Comparison of ENCODE assay signal across 14 cellular contexts in genomic region chr17:72031219-72031906, GRCh38.
DNase-seq lines count a peak whose midpoint lies in the region; ATAC-seq and TF ChIP-seq lines count a peak whose summit lies in the region.
"Had no signal": no experiment of that assay in that cellular context is flagged by ENCODE, and none has a peak within 500 bp of the region (broad histone marks: within the 10 kb centered on the region; RNA-seq: fewer than 3 reads in every experiment).

No MANE protein-coding gene starts in this region.

- no peak overlapping the region for H3K27ac Mint-ChIP-seq in MCF 10A (ENCODE audit: low read depth, unreplicated experiment)
- peak overlapping the region; percentile 14 for H3K27ac Mint-ChIP-seq in endothelial cell (ENCODE audit: unreplicated experiment)
- H3K27ac Mint-ChIP-seq in type B pancreatic cell: no peak overlapping the region

- H3K4me1 Mint-ChIP-seq in MCF 10A (ENCODE audit: insufficient read depth, unreplicated experiment): no peaks in the 10 kb centered on the region
- H3K4me1 Mint-ChIP-seq in endothelial cell (ENCODE audit: unreplicated experiment): peaks cover 53% of the 10 kb centered on the region
- peaks cover 49% of the 10 kb centered on the region for H3K4me1 Mint-ChIP-seq in type B pancreatic cell (ENCODE audit: unreplicated experiment)

- H3K4me1 ChIP-seq in mammary epithelial cell (ENCODE audit: insufficient read depth, low read length) (peaks cover 4% of the 10 kb centered on the region), ovary (ENCODE audit: insufficient read depth) (peaks cover 2% of the 10 kb centered on the region), body of pancreas (no peaks in the 10 kb centered on the region)
- H3K4me1 ChIP-seq: psoas muscle, SJCRH30 had no signal

- peak overlapping the region; percentile 66 for H3K4me2 ChIP-seq in mammary epithelial cell (ENCODE audit: insufficient read depth, low read depth, low read length)

- H3K27me3 ChIP-seq in mammary epithelial cell (ENCODE audit: insufficient read depth, low read length): no peaks in the 10 kb centered on the region
- no peaks in the 10 kb centered on the region for H3K27me3 ChIP-seq in ovary
- H3K27me3 ChIP-seq in body of pancreas: no peaks in the 10 kb centered on the region
- H3K27me3 ChIP-seq: SJCRH30 had no signal

- DNase-seq in mammary epithelial cell (no peak), MCF 10A (ENCODE audit: unreplicated experiment) (no peak), NCI-H2227 treated with DMSO at 0.1 percent for 48 hours (lab: John Stamatoyannopoulos, UW) (peak; percentile 48), endothelial cell (ENCODE audit: low spot score) (no peak), type B pancreatic cell (ENCODE audit: extremely low spot score, unreplicated experiment) (no peak), ovary (no peak), body of pancreas (no peak)
- DNase-seq: activated CD4-positive, alpha-beta T cell treated with anti-CD3 and anti-CD28 coated beads, Interleukin-2, amount 50 U/mL, for 4 hours; effector memory CD4-positive, alpha-beta T cell; foreskin melanocyte; SJCRH30; stimulated activated CD4-positive, alpha-beta T cell treated with anti-CD3 and anti-CD28 coated beads, Interleukin-15, amount 100 ng/mL, for 24 hours had no signal

- no peak for TF ChIP-seq EP300 in ovary (IDR thresholded peaks at IDR 0.05)

- TF ChIP-seq CTCF in mammary epithelial cell (conservative IDR thresholded peaks at IDR 0.05 in 1 of 2, IDR thresholded peaks at IDR 0.05 in 1 of 2; ENCODE audit: extremely low read depth in 1 of 2, insufficient read depth in 1 of 2, low read depth in 1 of 2, low read length in 2 of 2) (no peak), MCF 10A (IDR thresholded peaks at IDR 0.05; ENCODE audit: unreplicated experiment) (no peak), endothelial cell (IDR thresholded peaks at IDR 0.05; ENCODE audit: unreplicated experiment) (no peak), type B pancreatic cell (conservative IDR thresholded peaks at IDR 0.05) (no peak), ovary (IDR thresholded peaks at IDR 0.05) (no peak), body of pancreas (IDR thresholded peaks at IDR 0.05) (no peak)

- dilution Hi-C loops in mammary epithelial cell (cut with HindIII; ENCODE audit: low sequenced_read_pairs): no loop called here

- no peaks in the 10 kb centered on the region for H3K9me3 ChIP-seq in mammary epithelial cell (replicated peaks; ENCODE audit: insufficient read depth, low read length)
- H3K9me3 ChIP-seq in ovary: no peaks in the 10 kb centered on the region
- no peaks in the 10 kb centered on the region for H3K9me3 ChIP-seq in body of pancreas
- H3K9me3 ChIP-seq: psoas muscle, SJCRH30 had no signal

- BruUV-seq in mammary epithelial cell (replicated peaks; lab: Mats Ljungman, UMichigan): no TSS peak
- no TSS peak for BruUV-seq in MCF 10A (replicated peaks; lab: Mats Ljungman, UMichigan)

- in situ Hi-C loops in mammary epithelial cell (cut with MboI; ENCODE audit: low sequenced_read_pairs in 2 of 2): no loop called here

- no peak overlapping the region for H3K9ac ChIP-seq in mammary epithelial cell (ENCODE audit: insufficient read depth, low read length)

- ATAC-seq in body of pancreas: no peak
- no peak for ATAC-seq in GM19395 (IDR thresholded peaks at IDR 0.05; ENCODE audit: unreplicated experiment)

- no peaks in the 10 kb centered on the region for H3K79me2 ChIP-seq in mammary epithelial cell (ENCODE audit: insufficient read depth, low read length)

- H3K27ac ChIP-seq in mammary epithelial cell (ENCODE audit: insufficient read depth, low read depth, low read length) (no peak overlapping the region), ovary (no peak overlapping the region), body of pancreas (no peak overlapping the region)
- H3K27ac ChIP-seq: psoas muscle, SJCRH30 had no signal

- H2AFZ ChIP-seq in mammary epithelial cell (ENCODE audit: low read depth, low read length): no peak overlapping the region

- H4K20me1 ChIP-seq in mammary epithelial cell (ENCODE audit: insufficient read depth, low read length): no peaks in the 10 kb centered on the region

- CTCF ChIA-PET in mammary epithelial cell (lab: Charles Lee; ENCODE audit: low non-redundant PET): no interaction called here
- CTCF ChIA-PET in MCF 10A (lab: Yijun Ruan, JAX): interaction anchor here (0.7 kb wide), 1 partner anchor 67 kb away, joined by 3 read pairs; no protein-coding TSS in a partner anchor

- no peaks in the 10 kb centered on the region for H3K36me3 ChIP-seq in mammary epithelial cell (ENCODE audit: insufficient read depth, low read length)
- H3K36me3 ChIP-seq in ovary: no peaks in the 10 kb centered on the region
- no peaks in the 10 kb centered on the region for H3K36me3 ChIP-seq in body of pancreas (replicated peaks in 1 of 2; ENCODE audit: insufficient read depth in 1 of 2, low read depth in 2 of 2)
- H3K36me3 ChIP-seq: SJCRH30 had no signal

- intact Hi-C loops in mammary epithelial cell (cut with micrococcal nuclease): no loop called here
- intact Hi-C loops in MCF 10A (cut with micrococcal nuclease): no loop called here
- intact Hi-C loops in ovary (cut with DNase I): no loop called here
- intact Hi-C loops in body of pancreas (cut with DNase I): no loop called here

- H3K9me3 Mint-ChIP-seq in MCF 10A (ENCODE audit: unreplicated experiment): no peaks in the 10 kb centered on the region
- H3K9me3 Mint-ChIP-seq in endothelial cell (ENCODE audit: unreplicated experiment): no peaks in the 10 kb centered on the region
- no peaks in the 10 kb centered on the region for H3K9me3 Mint-ChIP-seq in type B pancreatic cell

- no peak for TF ChIP-seq POLR2A in ovary (IDR thresholded peaks at IDR 0.05)
- no peak for TF ChIP-seq POLR2A in body of pancreas (IDR thresholded peaks at IDR 0.05)

- H3K4me3 ChIP-seq in mammary epithelial cell (replicated peaks in 1 of 3; ENCODE audit: insufficient read depth in 1 of 3, low read depth in 2 of 3, low read length in 3 of 3): no peak overlapping the region
- H3K4me3 ChIP-seq in ovary: no peak overlapping the region
- H3K4me3 ChIP-seq in body of pancreas: no peak overlapping the region
- H3K4me3 ChIP-seq: SJCRH30 had no signal

- H3K27me3 Mint-ChIP-seq in MCF 10A (ENCODE audit: insufficient read depth, unreplicated experiment): no peaks in the 10 kb centered on the region
- H3K27me3 Mint-ChIP-seq in endothelial cell (ENCODE audit: unreplicated experiment): no peaks in the 10 kb centered on the region
- peaks cover 21% of the 10 kb centered on the region for H3K27me3 Mint-ChIP-seq in type B pancreatic cell

- POLR2A ChIA-PET in MCF 10A (lab: Yijun Ruan, JAX): interaction anchor here (0.7 kb wide), 1 partner anchor 1239 kb away, joined by 3 read pairs; no protein-coding TSS in a partner anchor

- no peak overlapping the region for H3K4me3 Mint-ChIP-seq in MCF 10A (ENCODE audit: unreplicated experiment)
- H3K4me3 Mint-ChIP-seq in endothelial cell (ENCODE audit: unreplicated experiment): no peak overlapping the region
- peak overlapping the region; percentile 72 for H3K4me3 Mint-ChIP-seq in type B pancreatic cell

- 83% methylated on average over 8 of the region's 8 CpGs for WGBS in mammary epithelial cell (ENCODE audit: low coverage, missing lambda C conversion rate)
- WGBS in ovary, 3 donors: 53 to 69% (median 60%) methylated on average over 8 of the region's 8 CpGs
- WGBS in body of pancreas, 2 donors: 73 to 76% methylated on average over 8 of the region's 8 CpGs

- no peaks in the 10 kb centered on the region for H3K36me3 Mint-ChIP-seq in MCF 10A (ENCODE audit: insufficient read depth, unreplicated experiment)
- no peaks in the 10 kb centered on the region for H3K36me3 Mint-ChIP-seq in endothelial cell (ENCODE audit: low read depth, unreplicated experiment)
- no peaks in the 10 kb centered on the region for H3K36me3 Mint-ChIP-seq in type B pancreatic cell
